In the genomic region with DNA sequence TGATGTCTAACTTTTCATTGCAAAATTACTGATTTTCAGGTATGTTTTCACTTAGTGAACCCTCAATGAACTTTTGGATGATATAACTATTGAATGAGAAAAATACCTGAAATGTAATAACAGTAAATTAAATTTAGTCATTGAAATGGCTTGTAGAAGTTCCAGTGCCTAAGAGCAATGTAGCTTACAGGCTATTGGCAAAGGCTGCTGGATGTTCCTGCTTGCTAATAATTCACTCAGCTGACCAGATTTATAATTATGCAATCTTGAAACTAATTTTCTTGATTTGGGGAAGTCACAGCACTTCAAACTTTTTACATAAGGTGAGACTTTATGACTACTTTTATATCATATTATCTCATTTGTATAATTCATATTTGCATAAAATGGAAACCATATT, we compare ENCODE assay signal across 21 cellular contexts.
"Had no signal": no experiment of that assay in that cellular context is flagged by ENCODE, and none has a peak within 500 bp of the region (broad histone marks: within the 10 kb centered on the region; RNA-seq: fewer than 3 reads in every experiment).

No MANE protein-coding gene starts in this region.

- H3K27ac Mint-ChIP-seq: activated CD4-positive, alpha-beta T cell treated with anti-CD3 and anti-CD28 coated beads, Interleukin-2, amount 10 ng/mL, durations not matched to agents 7 days and 5 days; activated CD8-positive, alpha-beta memory T cell treated with anti-CD3 and anti-CD28 coated beads, Interleukin-2, amount 10 ng/mL, durations not matched to agents 7 days and 5 days; activated CD8-positive, alpha-beta T cell treated with anti-CD3 and anti-CD28 coated beads for 36 hours; activated naive CD8-positive, alpha-beta T cell treated with anti-CD3 and anti-CD28 coated beads, Interleukin-2, amount 50 U/mL, for 24 hours; dendritic cell treated with granulocyte-macrophage colony-stimulating factor and Interleukin-4, amounts not matched to agents 40 ng/mL and 50 ng/mL, for 4 days; natural killer cell; stimulated activated naive CD8-positive, alpha-beta T cell treated with anti-CD3 and anti-CD28 coated beads, Interleukin-15, Interleukin-2, amounts not matched to agents 100 ng/mL and 50 ng/mL, for 24 hours; T-helper 2 cell treated with Interferon-gamma antibody and Interleukin-4, amounts not matched to agents 5 μg/mL and 100 μg/mL, for 36 hours had no signal

- H3K4me3 Mint-ChIP-seq: activated CD4-positive, alpha-beta T cell treated with anti-CD3 and anti-CD28 coated beads, Interleukin-2, amount 10 ng/mL, durations not matched to agents 7 days and 5 days; activated CD8-positive, alpha-beta memory T cell treated with anti-CD3 and anti-CD28 coated beads, Interleukin-2, amount 10 ng/mL, durations not matched to agents 7 days and 5 days; activated CD8-positive, alpha-beta T cell treated with anti-CD3 and anti-CD28 coated beads for 36 hours; activated naive CD8-positive, alpha-beta T cell treated with anti-CD3 and anti-CD28 coated beads, Interleukin-2, amount 50 U/mL, for 24 hours; dendritic cell treated with granulocyte-macrophage colony-stimulating factor and Interleukin-4, amounts not matched to agents 40 ng/mL and 50 ng/mL, for 4 days; natural killer cell; stimulated activated naive CD8-positive, alpha-beta T cell treated with anti-CD3 and anti-CD28 coated beads, Interleukin-15, Interleukin-2, amounts not matched to agents 100 ng/mL and 50 ng/mL, for 24 hours; T-helper 2 cell treated with Interferon-gamma antibody and Interleukin-4, amounts not matched to agents 5 μg/mL and 100 μg/mL, for 36 hours had no signal

- H3K36me3 ChIP-seq: cardiac muscle cell, left lung, WERI-Rb-1 had no signal

- H3K4me1 ChIP-seq: left lung, tibial nerve had no signal

- H3K36me3 Mint-ChIP-seq: activated CD8-positive, alpha-beta memory T cell treated with anti-CD3 and anti-CD28 coated beads, Interleukin-2, amount 10 ng/mL, durations not matched to agents 7 days and 5 days; natural killer cell had no signal

- H3K4me3 ChIP-seq: body of pancreas, cardiac muscle cell, left lung, tibial nerve had no signal

- H3K27me3 Mint-ChIP-seq: activated CD4-positive, alpha-beta T cell treated with anti-CD3 and anti-CD28 coated beads, Interleukin-2, amount 10 ng/mL, durations not matched to agents 7 days and 5 days; activated CD8-positive, alpha-beta memory T cell treated with anti-CD3 and anti-CD28 coated beads, Interleukin-2, amount 10 ng/mL, durations not matched to agents 7 days and 5 days; activated CD8-positive, alpha-beta T cell treated with anti-CD3 and anti-CD28 coated beads for 36 hours; activated naive CD8-positive, alpha-beta T cell treated with anti-CD3 and anti-CD28 coated beads, Interleukin-2, amount 50 U/mL, for 24 hours; dendritic cell treated with granulocyte-macrophage colony-stimulating factor and Interleukin-4, amounts not matched to agents 40 ng/mL and 50 ng/mL, for 4 days; stimulated activated naive CD8-positive, alpha-beta T cell treated with anti-CD3 and anti-CD28 coated beads, Interleukin-15, Interleukin-2, amounts not matched to agents 100 ng/mL and 50 ng/mL, for 24 hours had no signal

- H3K27me3 ChIP-seq: body of pancreas, cardiac muscle cell, left lung, tibial nerve had no signal

- H3K27ac ChIP-seq: body of pancreas, cardiac muscle cell, left lung, WERI-Rb-1 had no signal

- ATAC-seq: activated CD8-positive, alpha-beta memory T cell treated with anti-CD3 and anti-CD28 coated beads, Interleukin-2, amount 10 ng/mL, durations not matched to agents 7 days and 5 days; activated CD8-positive, alpha-beta T cell treated with anti-CD3 and anti-CD28 coated beads for 36 hours; activated naive CD8-positive, alpha-beta T cell treated with anti-CD3 and anti-CD28 coated beads, Interleukin-2, amount 50 U/mL, for 24 hours; body of pancreas; left lung; natural killer cell had no signal

- H3K9me3 Mint-ChIP-seq: activated CD4-positive, alpha-beta T cell treated with anti-CD3 and anti-CD28 coated beads, Interleukin-2, amount 10 ng/mL, durations not matched to agents 7 days and 5 days; activated CD8-positive, alpha-beta T cell treated with anti-CD3 and anti-CD28 coated beads for 36 hours; activated naive CD8-positive, alpha-beta T cell treated with anti-CD3 and anti-CD28 coated beads, Interleukin-2, amount 50 U/mL, for 24 hours; dendritic cell treated with granulocyte-macrophage colony-stimulating factor and Interleukin-4, amounts not matched to agents 40 ng/mL and 50 ng/mL, for 4 days; natural killer cell; stimulated activated naive CD8-positive, alpha-beta T cell treated with anti-CD3 and anti-CD28 coated beads, Interleukin-15, Interleukin-2, amounts not matched to agents 100 ng/mL and 50 ng/mL, for 24 hours; T-helper 2 cell treated with Interferon-gamma antibody and Interleukin-4, amounts not matched to agents 5 μg/mL and 100 μg/mL, for 36 hours had no signal

- DNase-seq: activated CD4-positive, alpha-beta T cell treated with anti-CD3 and anti-CD28 coated beads, Interleukin-2, amount 10 ng/mL, durations not matched to agents 7 days and 5 days; activated CD4-positive, CD25-positive, alpha-beta regulatory T cell treated with anti-CD3 and anti-CD28 coated beads, Interleukin-2, amount 50 U/mL, for 72 hours; activated CD8-positive, alpha-beta memory T cell treated with anti-CD3 and anti-CD28 coated beads, Interleukin-2, amount 10 ng/mL, durations not matched to agents 7 days and 5 days; activated CD8-positive, alpha-beta T cell treated with anti-CD3 and anti-CD28 coated beads for 36 hours; activated gamma-delta T cell; activated naive CD4-positive, alpha-beta T cell treated with anti-CD3 and anti-CD28 coated beads, Interleukin-2, amount 50 U/mL, for 16 hours; activated naive CD8-positive, alpha-beta T cell treated with anti-CD3 and anti-CD28 coated beads, Interleukin-2, amount 50 U/mL, for 24 hours; activated T-cell treated with anti-CD3 and anti-CD28 coated beads for 4 hours; body of pancreas; effector memory CD4-positive, alpha-beta T cell; left lung; natural killer cell; retina; stimulated activated CD4-positive, alpha-beta T cell treated with anti-CD3 and anti-CD28 coated beads, Interleukin-12 subunit alpha, Interleukin-12 subunit beta, amount 100 ng/mL, for 4 hours; stimulated activated CD4-positive, alpha-beta T cell treated with anti-CD3 and anti-CD28 coated beads, Interleukin-4, amount 100 ng/mL, for 4 hours; WERI-Rb-1 had no signal

- H3K9me3 ChIP-seq: body of pancreas, left lung, tibial nerve had no signal
